17 cellular contexts compared by ENCODE assay signal in genomic region chr3:49026536-49026935, GRCh38. TPM values are rescaled to one million over a fixed set of nuclear protein-coding genes. Genes with fewer than 3 reads are reported as not detected.
DNase-seq lines count a peak whose midpoint lies in the region; ATAC-seq and TF ChIP-seq lines count a peak whose summit lies in the region.
"Had no signal": no experiment of that assay in that cellular context is flagged by ENCODE, and none has a peak within 500 bp of the region (broad histone marks: within the 10 kb centered on the region; RNA-seq: fewer than 3 reads in every experiment).

No MANE protein-coding gene starts in this region.

- no peaks in the 10 kb centered on the region for H3K27me3 Mint-ChIP-seq in activated CD8-positive, alpha-beta memory T cell treated with anti-CD3 and anti-CD28 coated beads, Interleukin-2, amount 10 ng/mL, durations not matched to agents 7 days and 5 days
- peaks cover 7 to 17% (median 13%) of the 10 kb centered on the region in 3 donors for H3K27me3 Mint-ChIP-seq in immature natural killer cell (ENCODE audit: low read depth in 3 of 3)
- H3K27me3 Mint-ChIP-seq: T-cell had no signal

- CTCF ChIA-PET in activated CD8-positive, alpha-beta memory T cell treated with anti-CD3 and anti-CD28 coated beads, Interleukin-2, amount 10 ng/mL, durations not matched to agents 7 days and 5 days (lab: Charles Lee), result interaction anchor here (1.4 kb wide), 1 partner anchor 39 kb away, joined by 3 read pairs; no protein-coding TSS in a partner anchor

- no peak for TF ChIP-seq CTCF in foreskin fibroblast (IDR thresholded peaks at IDR 0.05; ENCODE audit: low read depth, low read length)
- TF ChIP-seq CTCF in brain microvascular endothelial cell (IDR thresholded peaks at IDR 0.05; ENCODE audit: low read depth, low read length, missing control alignments), result no peak

- H4K20me1 ChIP-seq in BLaER1 treated with 17β-estradiol and CSF1 and Interleukin-3, amounts not matched to agents 10 nM and 100 nM, result peaks cover 6 to 71% (median 49%) of the 10 kb centered on the region in 11 experiments; a peak in 19 of 22 replicates

- no peak for ATAC-seq in GM18505 (IDR thresholded peaks at IDR 0.05; ENCODE audit: unreplicated experiment)
- no peak for ATAC-seq in activated CD8-positive, alpha-beta memory T cell treated with anti-CD3 and anti-CD28 coated beads, Interleukin-2, amount 10 ng/mL, durations not matched to agents 7 days and 5 days
- ATAC-seq in GM21515 (IDR thresholded peaks at IDR 0.05; ENCODE audit: unreplicated experiment), result no peak
- ATAC-seq: mucosa of descending colon, T-cell had no signal

- H3K27me3 ChIP-seq in BLaER1 treated with 17β-estradiol and CSF1 and Interleukin-3, amounts not matched to agents 10 nM and 100 nM, result no peaks in the 10 kb centered on the region
- H3K27me3 ChIP-seq in brain microvascular endothelial cell (replicated peaks), result no peaks in the 10 kb centered on the region
- H3K27me3 ChIP-seq: thyroid gland had no signal

- peak overlapping the region; percentile 25 for H3K27ac Mint-ChIP-seq in activated CD8-positive, alpha-beta memory T cell treated with anti-CD3 and anti-CD28 coated beads, Interleukin-2, amount 10 ng/mL, durations not matched to agents 7 days and 5 days
- H3K27ac Mint-ChIP-seq in immature natural killer cell, result peak overlapping the region in 4 of 6 donors; percentile 12 to 79 (median 50)

- H3K4me2 ChIP-seq in BLaER1 treated with 17β-estradiol and CSF1 and Interleukin-3, amounts not matched to agents 10 nM and 100 nM, result peak overlapping the region; percentile 20 to 100 (median 99); a peak in 19 of 22 replicates

- no peak overlapping the region for H3K9ac ChIP-seq in BLaER1 treated with 17β-estradiol and CSF1 and Interleukin-3, amounts not matched to agents 10 nM and 100 nM

- H3K4me3 Mint-ChIP-seq in activated CD8-positive, alpha-beta memory T cell treated with anti-CD3 and anti-CD28 coated beads, Interleukin-2, amount 10 ng/mL, durations not matched to agents 7 days and 5 days, result no peak overlapping the region
- no peak overlapping the region for H3K4me3 Mint-ChIP-seq in immature natural killer cell

- in situ Hi-C loops in brain microvascular endothelial cell (cut with HindIII; ENCODE audit: low pct_ligation_motif_present, low sequenced_read_pairs), result no loop called here

- H3K36me3 ChIP-seq in BLaER1 treated with 17β-estradiol and CSF1 and Interleukin-3, amounts not matched to agents 10 nM and 100 nM, result peaks cover 64 to 75% (median 72%) of the 10 kb centered on the region in 11 experiments
- H3K36me3 ChIP-seq in brain microvascular endothelial cell (replicated peaks), result peaks cover 47% of the 10 kb centered on the region

- H3K9me3 Mint-ChIP-seq in activated CD8-positive, alpha-beta memory T cell treated with anti-CD3 and anti-CD28 coated beads, Interleukin-2, amount 10 ng/mL, durations not matched to agents 7 days and 5 days (ENCODE audit: low read depth), result no peaks in the 10 kb centered on the region
- no peaks in the 10 kb centered on the region for H3K9me3 Mint-ChIP-seq in immature natural killer cell
- H3K9me3 Mint-ChIP-seq: T-cell had no signal

- H3K4me3 ChIP-seq in BLaER1 treated with 17β-estradiol and CSF1 and Interleukin-3, amounts not matched to agents 10 nM and 100 nM, result no peak overlapping the region
- H3K4me3 ChIP-seq in foreskin fibroblast (ENCODE audit: low read depth in 1 of 2, low read length in 2 of 2) (no peak overlapping the region), brain microvascular endothelial cell (ENCODE audit: low read depth, low read length) (no peak overlapping the region)
- H3K4me3 ChIP-seq: mucosa of descending colon, thyroid gland had no signal

- peak overlapping the region in 2 of 11 experiments; percentile 2 to 8; a peak in 1 of 22 replicates for H3K27ac ChIP-seq in BLaER1 treated with 17β-estradiol and CSF1 and Interleukin-3, amounts not matched to agents 10 nM and 100 nM
- H3K27ac ChIP-seq in brain microvascular endothelial cell, result no peak overlapping the region
- H3K27ac ChIP-seq: C4-2B, thyroid gland had no signal

- H3K4me1 Mint-ChIP-seq in activated CD8-positive, alpha-beta memory T cell treated with anti-CD3 and anti-CD28 coated beads, Interleukin-2, amount 10 ng/mL, durations not matched to agents 7 days and 5 days, result peaks cover 60% of the 10 kb centered on the region
- peaks cover 43 to 47% of the 10 kb centered on the region in 2 donors for H3K4me1 Mint-ChIP-seq in immature natural killer cell

- peak; percentile 38 for TF ChIP-seq POLR2A in GM18505 (IDR thresholded peaks at IDR 0.05; ENCODE audit: borderline replicate concordance, extremely low read depth, insufficient read depth, insufficient read length)

- no peaks in the 10 kb centered on the region for H3K9me3 ChIP-seq in BLaER1 treated with 17β-estradiol and CSF1 and Interleukin-3, amounts not matched to agents 10 nM and 100 nM (replicated peaks in 1 of 11)
- H3K9me3 ChIP-seq: mucosa of descending colon, thyroid gland had no signal

- peaks cover 50% of the 10 kb centered on the region for H3K36me3 Mint-ChIP-seq in activated CD8-positive, alpha-beta memory T cell treated with anti-CD3 and anti-CD28 coated beads, Interleukin-2, amount 10 ng/mL, durations not matched to agents 7 days and 5 days
- peaks cover 2 to 16% (median 3%) of the 10 kb centered on the region in 3 donors for H3K36me3 Mint-ChIP-seq in immature natural killer cell

- H3K4me1 ChIP-seq in BLaER1 treated with 17β-estradiol and CSF1 and Interleukin-3, amounts not matched to agents 10 nM and 100 nM, result peaks cover 64 to 73% (median 66%) of the 10 kb centered on the region in 10 experiments

- DNase-seq in activated CD8-positive, alpha-beta memory T cell treated with anti-CD3 and anti-CD28 coated beads, Interleukin-2, amount 10 ng/mL, durations not matched to agents 7 days and 5 days, result no peak
- DNase-seq in immature natural killer cell (no peak), HUDEP-2 (lab: John Stamatoyannopoulos, UW; ENCODE audit: unreplicated experiment in 76 of 76) (no peak), foreskin fibroblast (no peak), brain microvascular endothelial cell (no peak)
- DNase-seq: activated CD4-positive, alpha-beta T cell treated with anti-CD3 and anti-CD28 coated beads, Interleukin-2, amount 50 U/mL, for 4 hours; head of caudate nucleus; kidney; NCI-H774; stimulated activated CD4-positive, alpha-beta T cell treated with anti-CD3 and anti-CD28 coated beads, Interleukin-15, amount 100 ng/mL, for 24 hours; T-cell; thyroid gland had no signal

RNA-seq across cellular contexts. Expression of gene IMPDH2, which starts 2.7 kb away (rescaled TPM):
- 100 to 1,000 TPM; 186 to 229 TPM for total RNA-seq in activated CD8-positive, alpha-beta memory T cell treated with anti-CD3 and anti-CD28 coated beads, Interleukin-2, amount 10 ng/mL, durations not matched to agents 7 days and 5 days
- polyA plus RNA-seq in immature natural killer cell, result 10 to 100 TPM; 44.8 to 52.6 (median 52.0) TPM

RNA-seq across cellular contexts. Expression of gene NDUFAF3, which starts 4.6 kb away (rescaled TPM):
- total RNA-seq in activated CD8-positive, alpha-beta memory T cell treated with anti-CD3 and anti-CD28 coated beads, Interleukin-2, amount 10 ng/mL, durations not matched to agents 7 days and 5 days, result 100 to 1,000 TPM in 1 of 2 experiments, 10 to 100 TPM in 1; 94.3 to 101 TPM
- 100 to 1,000 TPM; 118 to 204 (median 142) TPM for polyA plus RNA-seq in immature natural killer cell

RNA-seq across cellular contexts. Expression of gene DALRD3, which starts 8.2 kb away (rescaled TPM):
- 10 to 100 TPM; 25.8 to 29.9 TPM for total RNA-seq in activated CD8-positive, alpha-beta memory T cell treated with anti-CD3 and anti-CD28 coated beads, Interleukin-2, amount 10 ng/mL, durations not matched to agents 7 days and 5 days
- polyA plus RNA-seq in immature natural killer cell, result 10 to 100 TPM; 17.1 to 26.9 (median 21.8) TPM

RNA-seq across cellular contexts. Expression of gene WDR6, which starts 19.3 kb away (rescaled TPM):
- 100 to 1,000 TPM; 130 to 154 TPM for total RNA-seq in activated CD8-positive, alpha-beta memory T cell treated with anti-CD3 and anti-CD28 coated beads, Interleukin-2, amount 10 ng/mL, durations not matched to agents 7 days and 5 days
- polyA plus RNA-seq in immature natural killer cell, result 100 to 1,000 TPM in 1 of 3 donors, 10 to 100 TPM in 2; 56.8 to 114 (median 70.6) TPM

RNA-seq across cellular contexts. Expression of gene P4HTM, which starts 36.5 kb away (rescaled TPM):
- 10 to 100 TPM; 44.5 to 50.6 TPM for total RNA-seq in activated CD8-positive, alpha-beta memory T cell treated with anti-CD3 and anti-CD28 coated beads, Interleukin-2, amount 10 ng/mL, durations not matched to agents 7 days and 5 days
- 10 to 100 TPM; 16.8 to 26.8 (median 24.9) TPM for polyA plus RNA-seq in immature natural killer cell
